In genomic region chr2:184030978-184031377, GRCh38 we compare ENCODE assay signal across 18 cellular contexts.
"Had no signal": no experiment of that assay in that cellular context is flagged by ENCODE, and none has a peak within 500 bp of the region (broad histone marks: within the 10 kb centered on the region; RNA-seq: fewer than 3 reads in every experiment).

No MANE protein-coding gene starts in this region.

- ATAC-seq: activated CD4-positive, alpha-beta T cell treated with anti-CD3 and anti-CD28 coated beads for 36 hours; gastroesophageal sphincter; heart left ventricle; stimulated activated memory B cell treated with anti-CD40 and anti-IgM and Interleukin-4, amounts not matched to agents 10 μg/mL and 1 μg/mL and 100 μg/mL, for 72 hours; upper lobe of right lung had no signal

- H3K4me3 Mint-ChIP-seq: activated CD4-positive, alpha-beta T cell treated with anti-CD3 and anti-CD28 coated beads for 36 hours; activated naive CD8-positive, alpha-beta T cell; dendritic cell treated with granulocyte-macrophage colony-stimulating factor and Interleukin-4, amounts not matched to agents 40 ng/mL and 50 ng/mL, for 4 days; naive B cell; stimulated activated memory B cell treated with anti-CD40 and anti-IgM and Interleukin-4, amounts not matched to agents 10 μg/mL and 1 μg/mL and 100 μg/mL, for 72 hours had no signal

- H3K27me3 ChIP-seq: esophagus muscularis mucosa, gastroesophageal sphincter, heart left ventricle, sigmoid colon, spleen, upper lobe of right lung had no signal

- H3K36me3 ChIP-seq: esophagus muscularis mucosa, gastroesophageal sphincter, heart left ventricle, left ventricle myocardium inferior, sigmoid colon, spleen, thoracic aorta, upper lobe of right lung had no signal

- H3K4me3 ChIP-seq: esophagus muscularis mucosa, gastroesophageal sphincter, heart left ventricle, left ventricle myocardium inferior, mucosa of descending colon, sigmoid colon, spleen, thoracic aorta, upper lobe of right lung had no signal

- DNase-seq: activated CD4-positive, alpha-beta T cell treated with anti-CD3 and anti-CD28 coated beads for 36 hours; activated CD4-positive, alpha-beta T cell treated with anti-CD3 and anti-CD28 coated beads, Interleukin-2, amount 50 U/mL, for 48 hours; effector CD8-positive, alpha-beta T cell; heart left ventricle; left ventricle myocardium inferior; naive B cell; sigmoid colon; spleen; stimulated activated CD4-positive, alpha-beta T cell treated with anti-CD3 and anti-CD28 coated beads, Interleukin-4, amount 100 ng/mL, for 4 hours; upper lobe of right lung had no signal

- H3K27ac ChIP-seq: esophagus muscularis mucosa, gastroesophageal sphincter, heart left ventricle, left ventricle myocardium inferior, parathyroid adenoma, sigmoid colon, spleen, thoracic aorta, upper lobe of right lung had no signal

- H3K27ac Mint-ChIP-seq: activated CD4-positive, alpha-beta T cell treated with anti-CD3 and anti-CD28 coated beads for 36 hours; activated naive CD8-positive, alpha-beta T cell; dendritic cell treated with granulocyte-macrophage colony-stimulating factor and Interleukin-4, amounts not matched to agents 40 ng/mL and 50 ng/mL, for 4 days; naive B cell; stimulated activated memory B cell treated with anti-CD40 and anti-IgM and Interleukin-4, amounts not matched to agents 10 μg/mL and 1 μg/mL and 100 μg/mL, for 72 hours had no signal

- H2AFZ ChIP-seq: parathyroid adenoma had no signal

- H3K9me3 ChIP-seq: esophagus muscularis mucosa, gastroesophageal sphincter, heart left ventricle, left ventricle myocardium inferior, mucosa of descending colon, sigmoid colon, spleen, thoracic aorta, upper lobe of right lung had no signal

- H3K4me1 ChIP-seq: esophagus muscularis mucosa, gastroesophageal sphincter, parathyroid adenoma, spleen, upper lobe of right lung had no signal

- H3K4me1 Mint-ChIP-seq: activated CD4-positive, alpha-beta T cell treated with anti-CD3 and anti-CD28 coated beads for 36 hours; naive B cell; stimulated activated memory B cell treated with anti-CD40 and anti-IgM and Interleukin-4, amounts not matched to agents 10 μg/mL and 1 μg/mL and 100 μg/mL, for 72 hours had no signal

- H3K36me3 Mint-ChIP-seq: activated naive CD8-positive, alpha-beta T cell; naive B cell; stimulated activated memory B cell treated with anti-CD40 and anti-IgM and Interleukin-4, amounts not matched to agents 10 μg/mL and 1 μg/mL and 100 μg/mL, for 72 hours had no signal

- H3K9me3 Mint-ChIP-seq: dendritic cell treated with granulocyte-macrophage colony-stimulating factor and Interleukin-4, amounts not matched to agents 40 ng/mL and 50 ng/mL, for 4 days; stimulated activated memory B cell treated with anti-CD40 and anti-IgM and Interleukin-4, amounts not matched to agents 10 μg/mL and 1 μg/mL and 100 μg/mL, for 72 hours had no signal

- H3K27me3 Mint-ChIP-seq: activated CD4-positive, alpha-beta T cell treated with anti-CD3 and anti-CD28 coated beads for 36 hours; activated naive CD8-positive, alpha-beta T cell; dendritic cell treated with granulocyte-macrophage colony-stimulating factor and Interleukin-4, amounts not matched to agents 40 ng/mL and 50 ng/mL, for 4 days; naive B cell; stimulated activated memory B cell treated with anti-CD40 and anti-IgM and Interleukin-4, amounts not matched to agents 10 μg/mL and 1 μg/mL and 100 μg/mL, for 72 hours had no signal

- H3K79me2 ChIP-seq: parathyroid adenoma had no signal

- H3K9ac ChIP-seq: parathyroid adenoma had no signal
